19 cellular contexts compared by ENCODE assay signal in the genomic region with DNA sequence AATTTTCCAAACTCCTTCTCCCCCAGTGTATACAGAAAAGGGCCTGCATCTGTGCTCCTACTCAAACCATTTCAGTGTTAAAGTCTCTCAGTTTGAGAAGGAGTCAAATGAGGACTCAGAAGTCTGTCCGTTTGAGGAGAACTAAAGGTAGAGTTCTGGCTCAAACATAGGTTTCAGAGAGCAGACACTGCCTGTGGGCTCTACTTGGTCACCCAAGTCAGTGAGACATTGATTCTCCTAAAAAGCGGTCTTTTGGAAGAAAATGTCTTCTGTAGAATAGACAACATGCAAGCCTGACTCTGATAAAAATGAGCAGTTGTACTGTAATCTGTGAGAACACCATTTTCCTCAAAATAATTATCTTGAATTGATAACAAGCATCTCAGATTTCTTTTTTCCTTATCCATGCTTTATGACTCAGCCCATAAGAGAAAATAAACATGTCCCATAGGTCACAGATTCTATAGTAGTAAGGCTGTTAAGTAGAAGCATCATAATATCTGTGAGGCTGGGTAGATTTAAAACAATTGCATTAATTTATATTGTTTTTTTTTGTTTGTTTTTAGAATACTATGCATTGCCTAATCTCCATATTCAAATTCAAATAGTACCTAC.
DNase-seq lines count a peak whose midpoint lies in the region; ATAC-seq, FAIRE-seq and TF ChIP-seq lines count a peak whose summit lies in the region.
"Had no signal": no experiment of that assay in that cellular context is flagged by ENCODE, and none has a peak within 500 bp of the region (broad histone marks: within the 10 kb centered on the region; RNA-seq: fewer than 3 reads in every experiment).

No MANE protein-coding gene starts in this region.

- no peaks in the 10 kb centered on the region for H3K27me3 ChIP-seq in fibroblast of lung (ENCODE audit: control insufficient read depth, insufficient read depth, low read length)

- H4K20me1 ChIP-seq in OCI-LY7 (ENCODE audit: insufficient read depth, low read length): no peaks in the 10 kb centered on the region
- H4K20me1 ChIP-seq in fibroblast of lung (ENCODE audit: control insufficient read depth, extremely low read depth, insufficient read depth, low read length): no peaks in the 10 kb centered on the region

- H3K27ac Mint-ChIP-seq in activated naive CD8-positive, alpha-beta T cell treated with anti-CD3 and anti-CD28 coated beads, Interleukin-2, amount 50 U/mL, for 24 hours: no peak overlapping the region
- H3K27ac Mint-ChIP-seq: B cell; CD4-positive, alpha-beta T cell; IgD-negative memory B cell had no signal

- no TSS peak for BruUV-seq in OCI-LY7 (replicated peaks; lab: Mats Ljungman, UMichigan)

- CTCF ChIA-PET in HEK293T (lab: Yijun Ruan, JAX): no interaction called here
- CTCF ChIA-PET in OCI-LY7 (lab: Charles Lee; ENCODE audit: unreplicated experiment): no interaction called here

- H3K9ac ChIP-seq in fibroblast of lung (ENCODE audit: insufficient read depth, low read length): no peak overlapping the region

- H3K4me3 ChIP-seq in OCI-LY7 (ENCODE audit: low read depth, low read length, poor library complexity, severe bottlenecking) (no peak overlapping the region), fibroblast of lung (replicated peaks in 1 of 4; ENCODE audit: control extremely low read depth in 1 of 4, insufficient read depth in 1 of 4, low read depth in 3 of 4, low read length in 4 of 4) (no peak overlapping the region)

- H3K4me2 ChIP-seq in OCI-LY7 (ENCODE audit: low read length): peak overlapping the region; percentile 51
- no peak overlapping the region for H3K4me2 ChIP-seq in fibroblast of lung (ENCODE audit: extremely low read depth, insufficient read depth, low read length)

- no peaks in the 10 kb centered on the region for H3K9me2 ChIP-seq in OCI-LY7 (ENCODE audit: insufficient read depth, low read length)

- no peaks in the 10 kb centered on the region for H3K79me2 ChIP-seq in OCI-LY7 (ENCODE audit: insufficient read depth, low read depth, low read length)
- H3K79me2 ChIP-seq in fibroblast of lung (ENCODE audit: control insufficient read depth, insufficient read depth, low read length): no peaks in the 10 kb centered on the region

- H3K27ac ChIP-seq in OCI-LY7 (ENCODE audit: low read depth, low read length, poor library complexity, severe bottlenecking) (no peak overlapping the region), fibroblast of lung (ENCODE audit: insufficient read depth, low read length) (no peak overlapping the region)

- peak; percentile 84 for FAIRE-seq in D721Med (lab: Jason Lieb, UNC)
- FAIRE-seq: GM12892, GM19239, H54 had no signal

- H3K36me3 ChIP-seq in OCI-LY7 (ENCODE audit: insufficient read depth, low read length): no peaks in the 10 kb centered on the region
- no peaks in the 10 kb centered on the region for H3K36me3 ChIP-seq in fibroblast of lung (ENCODE audit: control insufficient read depth, insufficient read depth, low read length)

- TF ChIP-seq CTCF in D721Med (IDR thresholded peaks at IDR 0.05; ENCODE audit: insufficient read depth, missing control alignments): no peak
- no peak for TF ChIP-seq CTCF in OCI-LY7 (conservative IDR thresholded peaks at IDR 0.05; ENCODE audit: low read length)
- TF ChIP-seq CTCF in fibroblast of lung (conservative IDR thresholded peaks at IDR 0.05 in 1 of 2, IDR thresholded peaks at IDR 0.05 in 1 of 2; ENCODE audit: low read depth in 1 of 2, low read length in 2 of 2): no peak

- DNase-seq in D721Med (ENCODE audit: insufficient read length, low spot score): no peak
- DNase-seq in HEK293T (ENCODE audit: extremely low spot score): peak; percentile 26
- no peak for DNase-seq in OCI-LY7 (ENCODE audit: low spot score)
- peak; percentile 7 to 40 for DNase-seq in fibroblast of lung (ENCODE audit: low read depth in 2 of 2)
- DNase-seq in SHP77 treated with DMSO at 0.1 percent for 48 hours (lab: John Stamatoyannopoulos, UW): no peak
- DNase-seq in activated naive CD8-positive, alpha-beta T cell treated with anti-CD3 and anti-CD28 coated beads, Interleukin-2, amount 50 U/mL, for 24 hours: no peak
- no peak for DNase-seq in RKO (ENCODE audit: low spot score)
- DNase-seq: C1 segment of cervical spinal cord; CD4-positive, alpha-beta T cell; DMS153; DMS79 treated with DMSO at 0.1 percent for 48 hours; GDM1 had no signal

- no peaks in the 10 kb centered on the region for H3K4me1 Mint-ChIP-seq in activated naive CD8-positive, alpha-beta T cell treated with anti-CD3 and anti-CD28 coated beads, Interleukin-2, amount 50 U/mL, for 24 hours
- H3K4me1 Mint-ChIP-seq: B cell, IgD-negative memory B cell had no signal

- H3K9me3 Mint-ChIP-seq in activated naive CD8-positive, alpha-beta T cell treated with anti-CD3 and anti-CD28 coated beads, Interleukin-2, amount 50 U/mL, for 24 hours: no peaks in the 10 kb centered on the region

- H3K9me3 ChIP-seq in OCI-LY7 (ENCODE audit: low read length): no peaks in the 10 kb centered on the region
- no peaks in the 10 kb centered on the region for H3K9me3 ChIP-seq in fibroblast of lung (ENCODE audit: control insufficient read depth, insufficient read depth, low read depth, low read length)

- intact Hi-C loops in OCI-LY7 (cut with micrococcal nuclease; ENCODE audit: unreplicated experiment): no loop called here

- ATAC-seq in activated naive CD8-positive, alpha-beta T cell treated with anti-CD3 and anti-CD28 coated beads, Interleukin-2, amount 50 U/mL, for 24 hours: no peak
- no peak for ATAC-seq in GM18520 (IDR thresholded peaks at IDR 0.05; ENCODE audit: unreplicated experiment)
- ATAC-seq: HCT116 had no signal

- peak overlapping the region; percentile 88; the same call in 1 of the 2 replicates for H2AFZ ChIP-seq in OCI-LY7 (ENCODE audit: low read length)
- H2AFZ ChIP-seq in fibroblast of lung (ENCODE audit: low read length): no peak overlapping the region

- H3K4me1 ChIP-seq in OCI-LY7 (ENCODE audit: insufficient read depth, low read length, poor library complexity, severe bottlenecking) (peaks cover 12% of the 10 kb centered on the region), fibroblast of lung (ENCODE audit: control insufficient read depth, extremely low read depth, insufficient read depth, low read length) (no peaks in the 10 kb centered on the region)

- no peaks in the 10 kb centered on the region for H3K36me3 Mint-ChIP-seq in activated naive CD8-positive, alpha-beta T cell treated with anti-CD3 and anti-CD28 coated beads, Interleukin-2, amount 50 U/mL, for 24 hours (ENCODE audit: low read depth)
- H3K36me3 Mint-ChIP-seq: IgD-negative memory B cell had no signal

- H3K27me3 Mint-ChIP-seq in activated naive CD8-positive, alpha-beta T cell treated with anti-CD3 and anti-CD28 coated beads, Interleukin-2, amount 50 U/mL, for 24 hours: no peaks in the 10 kb centered on the region
- H3K27me3 Mint-ChIP-seq: B cell; CD4-positive, alpha-beta T cell; IgD-negative memory B cell had no signal

- POLR2A ChIA-PET in HEK293T (lab: Yijun Ruan, JAX) (no interaction called here), OCI-LY7 (lab: Charles Lee) (no interaction called here)

- no peak overlapping the region for H3K4me3 Mint-ChIP-seq in activated naive CD8-positive, alpha-beta T cell treated with anti-CD3 and anti-CD28 coated beads, Interleukin-2, amount 50 U/mL, for 24 hours
- H3K4me3 Mint-ChIP-seq: B cell; CD4-positive, alpha-beta T cell; IgD-negative memory B cell had no signal

TF ChIP-seq in HEK293T, 16 proteins besides CTCF, POLR2A, EP300 and RAD21:
- TF ChIP-seq NFRKB (IDR thresholded peaks at IDR 0.05): no peak
- no peak for TF ChIP-seq SUZ12 (IDR thresholded peaks at IDR 0.05)
- no peak for TF ChIP-seq LEF1 (IDR thresholded peaks at IDR 0.05; ENCODE audit: borderline replicate concordance)
- no peak for TF ChIP-seq SP1 (IDR thresholded peaks at IDR 0.05)
- TF ChIP-seq L3MBTL2 (conservative IDR thresholded peaks at IDR 0.05): no peak
- no peak for TF ChIP-seq FOXM1 (IDR thresholded peaks at IDR 0.05; ENCODE audit: borderline replicate concordance)
- TF ChIP-seq FOXA1 (IDR thresholded peaks at IDR 0.05): no peak
- TF ChIP-seq TARDBP (IDR thresholded peaks at IDR 0.05): no peak
- no peak for TF ChIP-seq ARNT (IDR thresholded peaks at IDR 0.05)
- no peak for TF ChIP-seq FOXK2 (IDR thresholded peaks at IDR 0.05)
- TF ChIP-seq ELF4 (IDR thresholded peaks at IDR 0.05): no peak
- no peak for TF ChIP-seq CTBP1 (IDR thresholded peaks at IDR 0.05; ENCODE audit: borderline replicate concordance)
- TF ChIP-seq, protein P1, sequence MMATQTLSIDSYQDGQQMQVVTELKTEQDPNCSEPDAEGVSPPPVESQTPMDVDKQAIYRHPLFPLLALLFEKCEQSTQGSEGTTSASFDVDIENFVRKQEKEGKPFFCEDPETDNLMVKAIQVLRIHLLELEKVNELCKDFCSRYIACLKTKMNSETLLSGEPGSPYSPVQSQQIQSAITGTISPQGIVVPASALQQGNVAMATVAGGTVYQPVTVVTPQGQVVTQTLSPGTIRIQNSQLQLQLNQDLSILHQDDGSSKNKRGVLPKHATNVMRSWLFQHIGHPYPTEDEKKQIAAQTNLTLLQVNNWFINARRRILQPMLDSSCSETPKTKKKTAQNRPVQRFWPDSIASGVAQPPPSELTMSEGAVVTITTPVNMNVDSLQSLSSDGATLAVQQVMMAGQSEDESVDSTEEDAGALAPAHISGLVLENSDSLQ (IDR thresholded peaks at IDR 0.05): no peak
- TF ChIP-seq ZNF384 (IDR thresholded peaks at IDR 0.05): no peak
- TF ChIP-seq HDGF (IDR thresholded peaks at IDR 0.05; ENCODE audit: borderline replicate concordance): no peak
- TF ChIP-seq BHLHE40 (IDR thresholded peaks at IDR 0.05; ENCODE audit: borderline replicate concordance): no peak

Comparison
In these comparisons a context has a peak if more than half of its experiments do, and no peak if none do; other contexts are left out.
1. DNase-seq: peak in HEK293T (single experiment) and fibroblast of lung (2 of 2); none in D721Med (single experiment), OCI-LY7 (single experiment), SHP77 treated with DMSO at 0.1 percent for 48 hours (single experiment), activated naive CD8-positive, alpha-beta T cell treated with anti-CD3 and anti-CD28 coated beads, Interleukin-2, amount 50 U/mL, for 24 hours (single experiment) and RKO (single experiment).